ENCODE assay signal across 8 cellular contexts in the genomic region with DNA sequence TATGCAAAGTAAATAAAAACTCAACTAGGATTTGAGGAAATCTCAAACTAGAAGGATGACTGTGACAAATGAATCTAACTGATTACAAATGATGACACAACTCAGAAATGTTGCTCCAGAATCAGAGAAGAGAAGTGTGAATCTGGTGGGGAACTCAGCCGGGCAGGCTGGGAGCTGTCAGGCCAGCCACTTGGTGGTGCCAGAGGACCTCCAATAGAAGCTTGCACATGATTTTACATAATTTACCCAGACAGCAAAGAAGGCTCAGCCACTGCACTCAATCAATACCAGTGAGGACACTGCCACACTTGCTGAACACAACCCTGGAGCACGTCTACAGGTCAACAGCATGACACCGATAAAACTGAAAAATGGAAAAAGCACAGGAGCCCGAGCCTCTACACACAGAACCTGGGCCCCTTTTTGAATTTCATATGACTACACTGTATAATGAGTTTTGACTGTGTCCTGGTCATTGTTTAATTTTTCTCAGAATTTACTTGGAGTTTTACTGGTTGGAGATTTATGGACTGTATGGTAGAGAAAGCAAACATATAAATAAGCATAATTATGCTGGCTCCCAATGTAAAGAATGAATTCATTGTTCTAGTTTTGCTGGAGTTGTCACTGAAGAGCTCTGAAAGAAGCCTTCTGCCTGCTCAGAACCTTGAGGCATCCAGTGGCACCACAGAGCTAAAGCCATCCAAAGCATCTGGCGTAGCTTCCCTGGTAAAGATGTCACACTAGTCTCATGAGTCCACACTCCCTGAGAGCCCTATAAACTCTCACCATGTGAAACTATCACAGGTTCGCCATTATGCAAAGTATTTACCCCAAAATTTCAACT.
DNase-seq lines count a peak whose midpoint lies in the region; ATAC-seq and TF ChIP-seq lines count a peak whose summit lies in the region.

No MANE protein-coding gene starts in this region.

- H3K27me3 Mint-ChIP-seq in activated naive CD8-positive, alpha-beta T cell treated with anti-CD3 and anti-CD28 coated beads, Interleukin-2, amount 50 U/mL, for 24 hours: peaks cover 24% of the 10 kb centered on the region
- peaks cover 16% of the 10 kb centered on the region for H3K27me3 Mint-ChIP-seq in progenitor cell of endocrine pancreas

- peak overlapping the region; percentile 8; the same call in 1 of the 2 replicates for H3K27ac ChIP-seq in Panc1 (ENCODE audit: low read length)
- H3K27ac ChIP-seq in heart right ventricle: no peak overlapping the region

- in situ Hi-C loops in Caki2 (cut with HindIII; ENCODE audit: low pct_unique_long_range_greater_than_20kb, low sequenced_read_pairs) (no loop called here), Panc1 (cut with HindIII; ENCODE audit: low pct_unique_long_range_greater_than_20kb, low sequenced_read_pairs) (no loop called here)

- H3K36me3 Mint-ChIP-seq in activated naive CD8-positive, alpha-beta T cell treated with anti-CD3 and anti-CD28 coated beads, Interleukin-2, amount 50 U/mL, for 24 hours (ENCODE audit: low read depth): no peaks in the 10 kb centered on the region
- H3K36me3 Mint-ChIP-seq in progenitor cell of endocrine pancreas (ENCODE audit: insufficient read depth): no peaks in the 10 kb centered on the region

- intact Hi-C loops in Panc1 (cut with micrococcal nuclease; ENCODE audit: unreplicated experiment) (loop anchor here (5.0 to 10.0 kb wide), 2 partner anchors 368 to 745 kb away; a partner anchor contains a TSS), heart right ventricle (cut with DNase I) (loop anchor here in 8 of 10 donors (2.0 to 10.0 kb wide), 6 partner anchors 558 to 1558 kb away; no protein-coding TSS in a partner anchor)

- ATAC-seq in GM19468 (IDR thresholded peaks at IDR 0.05; ENCODE audit: extremely low read depth, unreplicated experiment) (peak; percentile 72), Panc1 (peak; percentile 98), heart right ventricle (peak; percentile 74 to 94 (median 86))
- ATAC-seq in activated naive CD8-positive, alpha-beta T cell treated with anti-CD3 and anti-CD28 coated beads, Interleukin-2, amount 50 U/mL, for 24 hours: peak; percentile 63

- POLR2A ChIA-PET in Panc1 (lab: Charles Lee): no interaction called here

- no peaks in the 10 kb centered on the region; the same call in 1 of the 2 replicates for H3K27me3 ChIP-seq in Panc1 (ENCODE audit: control insufficient read depth, insufficient read depth, low read length)
- peaks cover 0 to 17% (median 5%) of the 10 kb centered on the region in 7 donors for H3K27me3 ChIP-seq in heart right ventricle

- no peaks in the 10 kb centered on the region for H3K36me3 ChIP-seq in Panc1 (ENCODE audit: control insufficient read depth, insufficient read depth, low read length)
- H3K36me3 ChIP-seq in heart right ventricle: no peaks in the 10 kb centered on the region

- BruUV-seq in Panc1 (replicated peaks; lab: Mats Ljungman, UMichigan): no TSS peak

- TF ChIP-seq CTCF in Panc1 (IDR thresholded peaks at IDR 0.05) (peak; percentile 96), heart right ventricle (IDR thresholded peaks at IDR 0.05) (peak; percentile 63 to 89 (median 83)), progenitor cell of endocrine pancreas (IDR thresholded peaks at IDR 0.05; ENCODE audit: unreplicated experiment) (peak; percentile 92)

- no peaks in the 10 kb centered on the region for H3K9me3 Mint-ChIP-seq in activated naive CD8-positive, alpha-beta T cell treated with anti-CD3 and anti-CD28 coated beads, Interleukin-2, amount 50 U/mL, for 24 hours
- no peaks in the 10 kb centered on the region for H3K9me3 Mint-ChIP-seq in progenitor cell of endocrine pancreas (ENCODE audit: low read depth)

- no peaks in the 10 kb centered on the region for H3K4me1 Mint-ChIP-seq in activated naive CD8-positive, alpha-beta T cell treated with anti-CD3 and anti-CD28 coated beads, Interleukin-2, amount 50 U/mL, for 24 hours
- no peaks in the 10 kb centered on the region for H3K4me1 Mint-ChIP-seq in progenitor cell of endocrine pancreas (ENCODE audit: low read depth)

- H3K27ac Mint-ChIP-seq in activated naive CD8-positive, alpha-beta T cell treated with anti-CD3 and anti-CD28 coated beads, Interleukin-2, amount 50 U/mL, for 24 hours: no peak overlapping the region
- no peak overlapping the region for H3K27ac Mint-ChIP-seq in progenitor cell of endocrine pancreas

- peaks cover 4% of the 10 kb centered on the region for H3K4me1 ChIP-seq in Panc1 (ENCODE audit: control insufficient read depth, insufficient read depth, low read length)
- H3K4me1 ChIP-seq in heart right ventricle: peaks cover 0 to 12% (median 5%) of the 10 kb centered on the region in 9 donors

- H3K4me3 ChIP-seq in Panc1 (ENCODE audit: low read depth in 2 of 2, low read length in 2 of 2) (no peak overlapping the region), heart right ventricle (no peak overlapping the region)

- DNase-seq in Caki2 (ENCODE audit: low read depth) (peak; percentile 66), HuH-7.5 (ENCODE audit: low spot score) (peak; percentile 46), Panc1 (ENCODE audit: low read depth, low spot score) (peak; percentile 62), heart right ventricle (peak; percentile 53 to 59), progenitor cell of endocrine pancreas (ENCODE audit: low spot score, unreplicated experiment) (peak; percentile 46), GOT3 (lab: John Stamatoyannopoulos, UW) (no peak)
- peak; percentile 41 for DNase-seq in activated naive CD8-positive, alpha-beta T cell treated with anti-CD3 and anti-CD28 coated beads, Interleukin-2, amount 50 U/mL, for 24 hours

- WGBS in heart right ventricle, 2 donors: 58 to 62% methylated on average over 6 of the region's 6 CpGs

- CTCF ChIA-PET in Panc1 (lab: Charles Lee): interaction anchor here (0.7 kb wide), 2 partner anchors 370 to 807 kb away, joined by 3 to 5 read pairs; no protein-coding TSS in a partner anchor

- H3K4me3 Mint-ChIP-seq in activated naive CD8-positive, alpha-beta T cell treated with anti-CD3 and anti-CD28 coated beads, Interleukin-2, amount 50 U/mL, for 24 hours: no peak overlapping the region
- no peak overlapping the region for H3K4me3 Mint-ChIP-seq in progenitor cell of endocrine pancreas (ENCODE audit: low read depth)

- H3K9me3 ChIP-seq in Panc1 (ENCODE audit: control insufficient read depth, insufficient read depth, low read depth, low read length) (no peaks in the 10 kb centered on the region), heart right ventricle (peaks cover 0 to 5% (median 0%) of the 10 kb centered on the region in 11 donors)
